1 cellular context compared by ENCODE assay signal in genomic region chr16:87076950-87077749, GRCh38.
TF ChIP-seq lines count a peak whose summit lies in the region.

No MANE protein-coding gene starts in this region.

TF ChIP-seq in HepG2, 621 proteins besides CTCF, POLR2A, EP300 and RAD21 (continued from another document and continues in another):
- 0 out of 2 replicates have a peak, but pooled peaks have one; percentile 17 for TF ChIP-seq FOXP4 (CRISPR knock-in tag; IDR thresholded peaks at IDR 0.05)
- 0 out of 2 replicates have a peak, but pooled peaks have one; percentile 34 for TF ChIP-seq ZNF772 (CRISPR knock-in tag; IDR thresholded peaks at IDR 0.05)
- TF ChIP-seq ZBTB3 (CRISPR knock-in tag; IDR thresholded peaks at IDR 0.05; ENCODE audit: borderline replicate concordance, low read depth), result no peak
- no peak for TF ChIP-seq NONO (IDR thresholded peaks at IDR 0.05)
- TF ChIP-seq NONO (CRISPR knock-in tag; conservative IDR thresholded peaks at IDR 0.05), result 0 out of 2 replicates have a peak, but pooled peaks have one; percentile 45
- TF ChIP-seq E2F1 (CRISPR knock-in tag; IDR thresholded peaks at IDR 0.05), result no peak
- no peak for TF ChIP-seq HNRNPL (IDR thresholded peaks at IDR 0.05; ENCODE audit: low read depth, low read length)
- TF ChIP-seq ARNTL (CRISPR knock-in tag; IDR thresholded peaks at IDR 0.05), result no peak
- TF ChIP-seq IRF2 (CRISPR knock-in tag; IDR thresholded peaks at IDR 0.05), result no peak
- no peak for TF ChIP-seq ZNF556 (CRISPR knock-in tag; IDR thresholded peaks at IDR 0.05; ENCODE audit: borderline replicate concordance)
- peak; percentile 66 for TF ChIP-seq RXRB (CRISPR knock-in tag; IDR thresholded peaks at IDR 0.05; ENCODE audit: borderline replicate concordance)
- no peak for TF ChIP-seq HMG20B (CRISPR knock-in tag; conservative IDR thresholded peaks at IDR 0.05)
- no peak for TF ChIP-seq SNAPC2 (CRISPR knock-in tag; IDR thresholded peaks at IDR 0.05)
- 0 out of 2 replicates have a peak, but pooled peaks have one; percentile 9 for TF ChIP-seq ZNF629 (CRISPR knock-in tag; conservative IDR thresholded peaks at IDR 0.05)
- TF ChIP-seq MTF2 (CRISPR knock-in tag; IDR thresholded peaks at IDR 0.05; ENCODE audit: borderline replicate concordance), result 0 out of 2 replicates have a peak, but pooled peaks have one; percentile 42
- TF ChIP-seq KDM5B (CRISPR knock-in tag; IDR thresholded peaks at IDR 0.05; ENCODE audit: borderline replicate concordance), result peak; percentile 39; the same call in 1 of the 2 replicates
- no peak for TF ChIP-seq ZNF503 (CRISPR knock-in tag; IDR thresholded peaks at IDR 0.05)
- peak; percentile 27; the same call in 1 of the 2 replicates for TF ChIP-seq REPIN1 (CRISPR knock-in tag; IDR thresholded peaks at IDR 0.05; ENCODE audit: borderline replicate concordance, low read depth)
- TF ChIP-seq ZNF747 (CRISPR knock-in tag; IDR thresholded peaks at IDR 0.05; ENCODE audit: borderline replicate concordance), result no peak
- TF ChIP-seq CHCHD3 (CRISPR knock-in tag; IDR thresholded peaks at IDR 0.05), result no peak
- TF ChIP-seq NR2F1 (CRISPR knock-in tag; IDR thresholded peaks at IDR 0.05), result peak; percentile 83 to 87
- no peak for TF ChIP-seq SP140L (CRISPR knock-in tag; IDR thresholded peaks at IDR 0.05; ENCODE audit: borderline replicate concordance)
- TF ChIP-seq SMAD1 (CRISPR knock-in tag; IDR thresholded peaks at IDR 0.05; ENCODE audit: borderline replicate concordance, low read depth), result 0 out of 2 replicates have a peak, but pooled peaks have one; percentile 64
- TF ChIP-seq GABPB1 (CRISPR knock-in tag; IDR thresholded peaks at IDR 0.05), result 0 out of 2 replicates have a peak, but pooled peaks have one; percentile 11
- peak; percentile 63; the same call in 1 of the 2 replicates for TF ChIP-seq ZNF605 (CRISPR knock-in tag; IDR thresholded peaks at IDR 0.05)
- TF ChIP-seq SATB2 (CRISPR knock-in tag; IDR thresholded peaks at IDR 0.05), result no peak
- TF ChIP-seq AHDC1 (CRISPR knock-in tag; IDR thresholded peaks at IDR 0.05; ENCODE audit: borderline replicate concordance), result no peak
- 0 out of 2 replicates have a peak, but pooled peaks have one; percentile 33 for TF ChIP-seq NR2F2 (IDR thresholded peaks at IDR 0.05; ENCODE audit: borderline replicate concordance, low read depth)
- TF ChIP-seq HOXD1 (CRISPR knock-in tag; IDR thresholded peaks at IDR 0.05), result no peak
- no peak for TF ChIP-seq ZNF737 (CRISPR knock-in tag; IDR thresholded peaks at IDR 0.05; ENCODE audit: borderline replicate concordance)
- TF ChIP-seq NFE2L1 (CRISPR knock-in tag; IDR thresholded peaks at IDR 0.05; ENCODE audit: borderline replicate concordance), result no peak
- peak; percentile 77 for TF ChIP-seq RXRA (CRISPR knock-in tag; IDR thresholded peaks at IDR 0.05)
- no peak for TF ChIP-seq RBFOX2 (IDR thresholded peaks at IDR 0.05; ENCODE audit: low read depth, low read length)
- TF ChIP-seq ZGPAT (CRISPR knock-in tag; IDR thresholded peaks at IDR 0.05), result no peak
- 0 out of 2 replicates have a peak, but pooled peaks have one; percentile 28 for TF ChIP-seq TRIM24 (CRISPR knock-in tag; IDR thresholded peaks at IDR 0.05)
- no peak for TF ChIP-seq ZNF83 (CRISPR knock-in tag; IDR thresholded peaks at IDR 0.05; ENCODE audit: borderline replicate concordance)
- TF ChIP-seq XRCC5 (optimal IDR thresholded peaks at IDR 0.05; ENCODE audit: low read length), result peak; percentile 78
- 0 out of 2 replicates have a peak, but pooled peaks have one; percentile 20 for TF ChIP-seq ZNF574 (CRISPR knock-in tag; IDR thresholded peaks at IDR 0.05)
- no peak for TF ChIP-seq ZNF703 (CRISPR knock-in tag; IDR thresholded peaks at IDR 0.05; ENCODE audit: borderline replicate concordance)
- no peak for TF ChIP-seq ZNF562 (CRISPR knock-in tag; IDR thresholded peaks at IDR 0.05; ENCODE audit: borderline replicate concordance)
- TF ChIP-seq MBD4 (IDR thresholded peaks at IDR 0.05; ENCODE audit: borderline replicate concordance, low read length), result no peak
- TF ChIP-seq TBX2 (CRISPR knock-in tag; IDR thresholded peaks at IDR 0.05; ENCODE audit: borderline replicate concordance), result peak; percentile 61; the same call in 1 of the 2 replicates
- no peak for TF ChIP-seq CCAR2 (optimal IDR thresholded peaks at IDR 0.05; ENCODE audit: low read depth, low read length)
- no peak for TF ChIP-seq ZFP36L1 (CRISPR knock-in tag; IDR thresholded peaks at IDR 0.05)
- TF ChIP-seq MNT (IDR thresholded peaks at IDR 0.05), result peak; percentile 79
- 0 out of 4 replicates have a peak, but pooled peaks of 1 of the 2 experiments have one; percentile 42 for TF ChIP-seq HMGXB4 (CRISPR knock-in tag; IDR thresholded peaks at IDR 0.05; ENCODE audit: borderline replicate concordance in 1 of 2, low read depth in 1 of 2)
- peak; percentile 60; the same call in 1 of the 2 replicates for TF ChIP-seq ZNF780A (CRISPR knock-in tag; IDR thresholded peaks at IDR 0.05)
- no peak for TF ChIP-seq TCF7L2 (IDR thresholded peaks at IDR 0.05; ENCODE audit: low read depth, low read length)
